ENCODE assay signal across 27 cellular contexts in genomic region chr1:154683820-154684219, GRCh38.
"Had no signal": no experiment of that assay in that cellular context is flagged by ENCODE, and none has a peak within 500 bp of the region (broad histone marks: within the 10 kb centered on the region; RNA-seq: fewer than 3 reads in every experiment).

No MANE protein-coding gene starts in this region.

- H3K27me3 ChIP-seq: colonic mucosa, dorsolateral prefrontal cortex, esophagus muscularis mucosa, gastrocnemius medialis, gastroesophageal sphincter, heart left ventricle, heart right ventricle had no signal

- H3K27ac Mint-ChIP-seq: dendritic cell treated with granulocyte-macrophage colony-stimulating factor and Interleukin-4, amounts not matched to agents 40 ng/mL and 50 ng/mL, for 4 days; effector memory CD8-positive, alpha-beta T cell had no signal

- H3K4me1 ChIP-seq: colonic mucosa, esophagus muscularis mucosa, esophagus squamous epithelium, foreskin keratinocyte, gastrocnemius medialis, gastroesophageal sphincter, heart left ventricle, heart right ventricle had no signal

- H3K4me3 ChIP-seq: colonic mucosa, coronary artery, dorsolateral prefrontal cortex, esophagus muscularis mucosa, esophagus squamous epithelium, gastrocnemius medialis, gastroesophageal sphincter, heart left ventricle, heart right ventricle had no signal

- H3K36me3 ChIP-seq: colonic mucosa, esophagus muscularis mucosa, esophagus squamous epithelium, gastrocnemius medialis, gastroesophageal sphincter, heart left ventricle, heart right ventricle had no signal

- FAIRE-seq: colon, endometrium, endothelial cell of umbilical vein, frontal cortex had no signal

- H3K9me3 ChIP-seq: colonic mucosa, esophagus muscularis mucosa, esophagus squamous epithelium, gastrocnemius medialis, gastroesophageal sphincter, heart left ventricle, heart right ventricle had no signal

- DNase-seq: colonic mucosa; cortex of kidney; dermis blood vessel endothelial cell; dorsolateral prefrontal cortex; effector CD4-positive, alpha-beta T cell; effector CD8-positive, alpha-beta T cell; effector memory CD4-positive, alpha-beta T cell; effector memory CD8-positive, alpha-beta T cell; erythroblast; esophagus squamous epithelium; foreskin fibroblast; foreskin keratinocyte; foreskin melanocyte; gastrocnemius medialis; glutamatergic neuron; head of caudate nucleus; heart left ventricle; heart right ventricle had no signal

- H3K4me3 Mint-ChIP-seq: dendritic cell treated with granulocyte-macrophage colony-stimulating factor and Interleukin-4, amounts not matched to agents 40 ng/mL and 50 ng/mL, for 4 days; effector memory CD8-positive, alpha-beta T cell had no signal

- H3K27ac ChIP-seq: colonic mucosa, coronary artery, dorsolateral prefrontal cortex, epithelial cell of prostate, esophagus muscularis mucosa, esophagus squamous epithelium, foreskin keratinocyte, gastrocnemius medialis, gastroesophageal sphincter, heart left ventricle, heart right ventricle had no signal

- H3K9me3 Mint-ChIP-seq: dendritic cell treated with granulocyte-macrophage colony-stimulating factor and Interleukin-4, amounts not matched to agents 40 ng/mL and 50 ng/mL, for 4 days; effector memory CD8-positive, alpha-beta T cell had no signal
